ENCODE assay signal across 1 cellular context in the genomic region with DNA sequence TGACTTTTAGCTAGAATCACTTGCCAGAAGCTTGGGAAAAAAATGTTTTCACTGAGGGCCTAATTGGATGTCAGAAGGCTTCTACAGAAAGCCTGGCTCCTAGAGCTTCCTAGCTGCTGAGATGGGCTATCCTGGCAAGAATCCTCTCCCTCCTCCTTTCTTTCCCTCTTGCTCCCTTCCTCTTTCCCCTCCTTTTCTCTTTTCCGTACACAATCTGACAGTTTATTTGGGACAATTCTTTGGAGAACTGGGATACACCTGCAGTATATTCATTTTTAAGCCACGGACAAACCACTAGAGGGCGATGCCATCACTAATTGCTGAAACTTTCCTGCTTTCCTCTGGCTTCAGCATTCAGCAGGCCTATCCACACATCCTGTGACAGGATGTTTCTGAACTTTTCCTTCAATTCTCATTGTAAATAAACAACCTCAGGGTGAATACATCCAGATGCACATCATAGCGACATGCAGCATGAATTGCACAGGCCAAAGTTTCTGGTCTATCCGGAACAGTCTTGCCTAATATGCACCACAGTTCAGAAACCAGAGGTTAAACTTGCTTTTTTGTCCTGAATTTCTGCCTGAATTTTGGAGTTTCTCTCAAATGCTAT.
TF ChIP-seq lines count a peak whose summit lies in the region.

No MANE protein-coding gene starts in this region.

TF ChIP-seq in HepG2, 621 proteins besides CTCF, POLR2A, EP300 and RAD21 (continued from another document and continues in another):
- TF ChIP-seq ZNF446 (CRISPR knock-in tag; IDR thresholded peaks at IDR 0.05): no peak
- no peak for TF ChIP-seq THYN1 (CRISPR knock-in tag; IDR thresholded peaks at IDR 0.05; ENCODE audit: borderline replicate concordance, low read depth)
- peak; percentile 92 for TF ChIP-seq RXRB (CRISPR knock-in tag; IDR thresholded peaks at IDR 0.05; ENCODE audit: borderline replicate concordance)
- no peak for TF ChIP-seq RNF2 (conservative IDR thresholded peaks at IDR 0.05; ENCODE audit: low read depth)
- peak; percentile 40; the same call in 1 of the 2 replicates for TF ChIP-seq NR2F6 (IDR thresholded peaks at IDR 0.05)
- TF ChIP-seq NR2F6 (CRISPR knock-in tag; IDR thresholded peaks at IDR 0.05): peak; percentile 56
- no peak for TF ChIP-seq SNAPC2 (CRISPR knock-in tag; IDR thresholded peaks at IDR 0.05)
- no peak for TF ChIP-seq ZNF17 (CRISPR knock-in tag; IDR thresholded peaks at IDR 0.05)
- TF ChIP-seq CEBPG (CRISPR knock-in tag; IDR thresholded peaks at IDR 0.05): peak; percentile 89
- TF ChIP-seq, protein P1, sequence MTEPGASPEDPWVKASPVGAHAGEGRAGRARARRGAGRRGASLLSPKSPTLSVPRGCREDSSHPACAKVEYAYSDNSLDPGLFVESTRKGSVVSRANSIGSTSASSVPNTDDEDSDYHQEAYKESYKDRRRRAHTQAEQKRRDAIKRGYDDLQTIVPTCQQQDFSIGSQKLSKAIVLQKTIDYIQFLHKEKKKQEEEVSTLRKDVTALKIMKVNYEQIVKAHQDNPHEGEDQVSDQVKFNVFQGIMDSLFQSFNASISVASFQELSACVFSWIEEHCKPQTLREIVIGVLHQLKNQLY (CRISPR knock-in tag; IDR thresholded peaks at IDR 0.05): peak; percentile 67
- no peak for TF ChIP-seq ZNF569 (CRISPR knock-in tag; IDR thresholded peaks at IDR 0.05; ENCODE audit: borderline replicate concordance)
- TF ChIP-seq, protein P2, sequence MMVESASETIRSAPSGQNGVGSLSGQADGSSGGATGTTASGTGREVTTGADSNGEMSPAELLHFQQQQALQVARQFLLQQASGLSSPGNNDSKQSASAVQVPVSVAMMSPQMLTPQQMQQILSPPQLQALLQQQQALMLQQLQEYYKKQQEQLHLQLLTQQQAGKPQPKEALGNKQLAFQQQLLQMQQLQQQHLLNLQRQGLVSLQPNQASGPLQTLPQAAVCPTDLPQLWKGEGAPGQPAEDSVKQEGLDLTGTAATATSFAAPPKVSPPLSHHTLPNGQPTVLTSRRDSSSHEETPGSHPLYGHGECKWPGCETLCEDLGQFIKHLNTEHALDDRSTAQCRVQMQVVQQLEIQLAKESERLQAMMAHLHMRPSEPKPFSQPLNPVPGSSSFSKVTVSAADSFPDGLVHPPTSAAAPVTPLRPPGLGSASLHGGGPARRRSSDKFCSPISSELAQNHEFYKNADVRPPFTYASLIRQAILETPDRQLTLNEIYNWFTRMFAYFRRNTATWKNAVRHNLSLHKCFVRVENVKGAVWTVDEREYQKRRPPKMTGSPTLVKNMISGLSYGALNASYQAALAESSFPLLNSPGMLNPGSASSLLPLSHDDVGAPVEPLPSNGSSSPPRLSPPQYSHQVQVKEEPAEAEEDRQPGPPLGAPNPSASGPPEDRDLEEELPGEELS (CRISPR knock-in tag; IDR thresholded peaks at IDR 0.05): peak; percentile 97
- no peak for TF ChIP-seq ZNF20 (CRISPR knock-in tag; IDR thresholded peaks at IDR 0.05)
- TF ChIP-seq MED13 (CRISPR knock-in tag; IDR thresholded peaks at IDR 0.05): no peak
- no peak for TF ChIP-seq ZBTB7B (CRISPR knock-in tag; IDR thresholded peaks at IDR 0.05)
- TF ChIP-seq, protein P3, sequence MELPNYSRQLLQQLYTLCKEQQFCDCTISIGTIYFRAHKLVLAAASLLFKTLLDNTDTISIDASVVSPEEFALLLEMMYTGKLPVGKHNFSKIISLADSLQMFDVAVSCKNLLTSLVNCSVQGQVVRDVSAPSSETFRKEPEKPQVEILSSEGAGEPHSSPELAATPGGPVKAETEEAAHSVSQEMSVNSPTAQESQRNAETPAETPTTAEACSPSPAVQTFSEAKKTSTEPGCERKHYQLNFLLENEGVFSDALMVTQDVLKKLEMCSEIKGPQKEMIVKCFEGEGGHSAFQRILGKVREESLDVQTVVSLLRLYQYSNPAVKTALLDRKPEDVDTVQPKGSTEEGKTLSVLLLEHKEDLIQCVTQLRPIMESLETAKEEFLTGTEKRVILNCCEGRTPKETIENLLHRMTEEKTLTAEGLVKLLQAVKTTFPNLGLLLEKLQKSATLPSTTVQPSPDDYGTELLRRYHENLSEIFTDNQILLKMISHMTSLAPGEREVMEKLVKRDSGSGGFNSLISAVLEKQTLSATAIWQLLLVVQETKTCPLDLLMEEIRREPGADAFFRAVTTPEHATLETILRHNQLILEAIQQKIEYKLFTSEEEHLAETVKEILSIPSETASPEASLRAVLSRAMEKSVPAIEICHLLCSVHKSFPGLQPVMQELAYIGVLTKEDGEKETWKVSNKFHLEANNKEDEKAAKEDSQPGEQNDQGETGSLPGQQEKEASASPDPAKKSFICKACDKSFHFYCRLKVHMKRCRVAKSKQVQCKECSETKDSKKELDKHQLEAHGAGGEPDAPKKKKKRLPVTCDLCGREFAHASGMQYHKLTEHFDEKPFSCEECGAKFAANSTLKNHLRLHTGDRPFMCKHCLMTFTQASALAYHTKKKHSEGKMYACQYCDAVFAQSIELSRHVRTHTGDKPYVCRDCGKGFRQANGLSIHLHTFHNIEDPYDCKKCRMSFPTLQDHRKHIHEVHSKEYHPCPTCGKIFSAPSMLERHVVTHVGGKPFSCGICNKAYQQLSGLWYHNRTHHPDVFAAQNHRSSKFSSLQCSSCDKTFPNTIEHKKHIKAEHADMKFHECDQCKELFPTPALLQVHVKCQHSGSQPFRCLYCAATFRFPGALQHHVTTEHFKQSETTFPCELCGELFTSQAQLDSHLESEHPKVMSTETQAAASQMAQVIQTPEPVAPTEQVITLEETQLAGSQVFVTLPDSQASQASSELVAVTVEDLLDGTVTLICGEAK (IDR thresholded peaks at IDR 0.05): no peak
- TF ChIP-seq, protein P3 (CRISPR knock-in tag; IDR thresholded peaks at IDR 0.05): no peak
- TF ChIP-seq, protein P4, sequence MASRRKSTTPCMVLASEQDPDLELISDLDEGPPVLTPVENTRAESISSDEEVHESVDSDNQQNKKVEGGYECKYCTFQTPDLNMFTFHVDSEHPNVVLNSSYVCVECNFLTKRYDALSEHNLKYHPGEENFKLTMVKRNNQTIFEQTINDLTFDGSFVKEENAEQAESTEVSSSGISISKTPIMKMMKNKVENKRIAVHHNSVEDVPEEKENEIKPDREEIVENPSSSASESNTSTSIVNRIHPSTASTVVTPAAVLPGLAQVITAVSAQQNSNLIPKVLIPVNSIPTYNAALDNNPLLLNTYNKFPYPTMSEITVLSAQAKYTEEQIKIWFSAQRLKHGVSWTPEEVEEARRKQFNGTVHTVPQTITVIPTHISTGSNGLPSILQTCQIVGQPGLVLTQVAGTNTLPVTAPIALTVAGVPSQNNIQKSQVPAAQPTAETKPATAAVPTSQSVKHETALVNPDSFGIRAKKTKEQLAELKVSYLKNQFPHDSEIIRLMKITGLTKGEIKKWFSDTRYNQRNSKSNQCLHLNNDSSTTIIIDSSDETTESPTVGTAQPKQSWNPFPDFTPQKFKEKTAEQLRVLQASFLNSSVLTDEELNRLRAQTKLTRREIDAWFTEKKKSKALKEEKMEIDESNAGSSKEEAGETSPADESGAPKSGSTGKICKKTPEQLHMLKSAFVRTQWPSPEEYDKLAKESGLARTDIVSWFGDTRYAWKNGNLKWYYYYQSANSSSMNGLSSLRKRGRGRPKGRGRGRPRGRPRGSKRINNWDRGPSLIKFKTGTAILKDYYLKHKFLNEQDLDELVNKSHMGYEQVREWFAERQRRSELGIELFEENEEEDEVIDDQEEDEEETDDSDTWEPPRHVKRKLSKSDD (CRISPR knock-in tag; IDR thresholded peaks at IDR 0.05; ENCODE audit: low read depth): no peak
- TF ChIP-seq, protein P5, sequence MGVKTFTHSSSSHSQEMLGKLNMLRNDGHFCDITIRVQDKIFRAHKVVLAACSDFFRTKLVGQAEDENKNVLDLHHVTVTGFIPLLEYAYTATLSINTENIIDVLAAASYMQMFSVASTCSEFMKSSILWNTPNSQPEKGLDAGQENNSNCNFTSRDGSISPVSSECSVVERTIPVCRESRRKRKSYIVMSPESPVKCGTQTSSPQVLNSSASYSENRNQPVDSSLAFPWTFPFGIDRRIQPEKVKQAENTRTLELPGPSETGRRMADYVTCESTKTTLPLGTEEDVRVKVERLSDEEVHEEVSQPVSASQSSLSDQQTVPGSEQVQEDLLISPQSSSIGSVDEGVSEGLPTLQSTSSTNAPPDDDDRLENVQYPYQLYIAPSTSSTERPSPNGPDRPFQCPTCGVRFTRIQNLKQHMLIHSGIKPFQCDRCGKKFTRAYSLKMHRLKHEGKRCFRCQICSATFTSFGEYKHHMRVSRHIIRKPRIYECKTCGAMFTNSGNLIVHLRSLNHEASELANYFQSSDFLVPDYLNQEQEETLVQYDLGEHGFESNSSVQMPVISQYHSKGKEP (CRISPR knock-in tag; IDR thresholded peaks at IDR 0.05): 0 out of 2 replicates have a peak, but pooled peaks have one; percentile 4
- no peak for TF ChIP-seq ZNF564 (CRISPR knock-in tag; IDR thresholded peaks at IDR 0.05)
- TF ChIP-seq ZNF543 (CRISPR knock-in tag; IDR thresholded peaks at IDR 0.05): peak; percentile 57; the same call in 1 of the 2 replicates
- no peak for TF ChIP-seq TOPORS (CRISPR knock-in tag; IDR thresholded peaks at IDR 0.05)
- TF ChIP-seq, protein P6, sequence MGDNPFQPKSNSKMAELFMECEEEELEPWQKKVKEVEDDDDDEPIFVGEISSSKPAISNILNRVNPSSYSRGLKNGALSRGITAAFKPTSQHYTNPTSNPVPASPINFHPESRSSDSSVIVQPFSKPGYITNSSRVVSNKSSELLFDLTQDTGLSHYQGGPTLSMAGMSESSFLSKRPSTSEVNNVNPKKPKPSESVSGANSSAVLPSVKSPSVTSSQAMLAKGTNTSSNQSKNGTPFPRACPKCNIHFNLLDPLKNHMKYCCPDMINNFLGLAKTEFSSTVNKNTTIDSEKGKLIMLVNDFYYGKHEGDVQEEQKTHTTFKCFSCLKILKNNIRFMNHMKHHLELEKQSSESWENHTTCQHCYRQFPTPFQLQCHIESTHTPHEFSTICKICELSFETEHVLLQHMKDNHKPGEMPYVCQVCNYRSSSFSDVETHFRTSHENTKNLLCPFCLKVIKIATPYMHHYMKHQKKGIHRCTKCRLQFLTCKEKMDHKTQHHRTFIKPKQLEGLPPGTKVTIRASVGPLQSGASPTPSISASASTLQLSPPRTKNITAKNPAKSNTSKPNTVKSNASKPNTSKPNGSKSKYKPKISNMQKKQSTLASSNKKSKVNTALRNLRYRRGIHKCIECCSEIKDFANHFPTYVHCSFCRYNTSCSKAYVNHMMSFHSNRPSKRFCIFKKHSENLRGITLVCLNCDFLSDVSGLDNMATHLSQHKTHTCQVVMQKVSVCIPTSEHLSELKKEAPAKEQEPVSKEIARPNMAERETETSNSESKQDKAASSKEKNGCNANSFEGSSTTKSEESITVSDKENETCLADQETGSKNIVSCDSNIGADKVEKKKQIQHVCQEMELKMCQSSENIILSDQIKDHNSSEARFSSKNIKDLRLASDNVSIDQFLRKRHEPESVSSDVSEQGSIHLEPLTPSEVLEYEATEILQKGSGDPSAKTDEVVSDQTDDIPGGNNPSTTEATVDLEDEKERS (CRISPR knock-in tag; IDR thresholded peaks at IDR 0.05): no peak
- TF ChIP-seq, protein P7, sequence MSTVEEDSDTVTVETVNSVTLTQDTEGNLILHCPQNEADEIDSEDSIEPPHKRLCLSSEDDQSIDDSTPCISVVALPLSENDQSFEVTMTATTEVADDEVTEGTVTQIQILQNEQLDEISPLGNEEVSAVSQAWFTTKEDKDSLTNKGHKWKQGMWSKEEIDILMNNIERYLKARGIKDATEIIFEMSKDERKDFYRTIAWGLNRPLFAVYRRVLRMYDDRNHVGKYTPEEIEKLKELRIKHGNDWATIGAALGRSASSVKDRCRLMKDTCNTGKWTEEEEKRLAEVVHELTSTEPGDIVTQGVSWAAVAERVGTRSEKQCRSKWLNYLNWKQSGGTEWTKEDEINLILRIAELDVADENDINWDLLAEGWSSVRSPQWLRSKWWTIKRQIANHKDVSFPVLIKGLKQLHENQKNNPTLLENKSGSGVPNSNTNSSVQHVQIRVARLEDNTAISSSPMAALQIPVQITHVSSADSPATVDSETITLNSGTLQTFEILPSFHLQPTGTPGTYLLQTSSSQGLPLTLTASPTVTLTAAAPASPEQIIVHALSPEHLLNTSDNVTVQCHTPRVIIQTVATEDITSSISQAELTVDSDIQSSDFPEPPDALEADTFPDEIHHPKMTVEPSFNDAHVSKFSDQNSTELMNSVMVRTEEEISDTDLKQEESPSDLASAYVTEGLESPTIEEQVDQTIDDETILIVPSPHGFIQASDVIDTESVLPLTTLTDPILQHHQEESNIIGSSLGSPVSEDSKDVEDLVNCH (CRISPR knock-in tag; IDR thresholded peaks at IDR 0.05): no peak
- TF ChIP-seq KLF12 (CRISPR knock-in tag; IDR thresholded peaks at IDR 0.05; ENCODE audit: borderline replicate concordance): no peak; the same call in 1 of the 2 replicates
